ENCODE assay signal across 29 cellular contexts in genomic region chr2:185221-185620, GRCh38.
"Had no signal": no experiment of that assay in that cellular context is flagged by ENCODE, and none has a peak within 500 bp of the region (broad histone marks: within the 10 kb centered on the region; RNA-seq: fewer than 3 reads in every experiment).

No MANE protein-coding gene starts in this region.

- H3K4me3 Mint-ChIP-seq: activated CD4-positive, alpha-beta memory T cell treated with anti-CD3 and anti-CD28 coated beads, Interleukin-2, amount 10 ng/mL, durations not matched to agents 7 days and 5 days; activated naive CD4-positive, alpha-beta T cell treated with anti-CD3 and anti-CD28 coated beads, Interleukin-2, amount 10 ng/mL, durations not matched to agents 7 days and 5 days; activated naive CD8-positive, alpha-beta T cell treated with anti-CD3 and anti-CD28 coated beads, Interleukin-2, amount 50 U/mL, for 24 hours; activated T-cell treated with anti-CD3 and anti-CD28 coated beads, Interleukin-2, amount 50 U/mL, for 24 hours; effector memory CD8-positive, alpha-beta T cell; neural crest cell; WTC11 had no signal

- H3K4me1 ChIP-seq: body of pancreas, heart right ventricle, left lung, sigmoid colon had no signal

- DNase-seq: activated CD4-positive, alpha-beta memory T cell treated with anti-CD3 and anti-CD28 coated beads, Interleukin-2, amount 10 ng/mL, durations not matched to agents 7 days and 5 days; activated CD4-positive, alpha-beta T cell treated with anti-CD3 and anti-CD28 coated beads for 4 hours; activated effector memory CD4-positive, alpha-beta T cell treated with Interleukin-2 at 50 U/mL for 16 hours; activated naive CD4-positive, alpha-beta T cell treated with anti-CD3 and anti-CD28 coated beads, Interleukin-2, amount 10 ng/mL, durations not matched to agents 7 days and 5 days; activated naive CD8-positive, alpha-beta T cell treated with anti-CD3 and anti-CD28 coated beads, Interleukin-2, amount 50 U/mL, for 24 hours; activated T-cell treated with anti-CD3 and anti-CD28 coated beads, Interleukin-2, amount 50 U/mL, for 24 hours; body of pancreas; caudate nucleus; dorsolateral prefrontal cortex; effector memory CD8-positive, alpha-beta T cell; heart right ventricle; kidney; left lung; naive thymus-derived CD4-positive, alpha-beta T cell; occipital lobe; posterior cingulate gyrus; retina; sigmoid colon; stimulated activated CD4-positive, alpha-beta T cell treated with anti-CD3 and anti-CD28 coated beads, Interleukin-2, amount 100 ng/mL, for 48 hours; stimulated activated CD8-positive, alpha-beta memory T cell treated with anti-CD3 and anti-CD28 coated beads, Interleukin-4, amount 100 ng/mL, for 48 hours; stimulated activated naive CD4-positive, alpha-beta T cell; T-helper 1 cell; T-helper 9 cell; testis; trophoblast cell; uterus had no signal

- H3K4me1 Mint-ChIP-seq: activated CD4-positive, alpha-beta memory T cell treated with anti-CD3 and anti-CD28 coated beads, Interleukin-2, amount 10 ng/mL, durations not matched to agents 7 days and 5 days; activated naive CD4-positive, alpha-beta T cell treated with anti-CD3 and anti-CD28 coated beads, Interleukin-2, amount 10 ng/mL, durations not matched to agents 7 days and 5 days; neural crest cell; WTC11 had no signal

- H3K27me3 Mint-ChIP-seq: activated CD4-positive, alpha-beta memory T cell treated with anti-CD3 and anti-CD28 coated beads, Interleukin-2, amount 10 ng/mL, durations not matched to agents 7 days and 5 days; activated naive CD8-positive, alpha-beta T cell treated with anti-CD3 and anti-CD28 coated beads, Interleukin-2, amount 50 U/mL, for 24 hours; activated T-cell treated with anti-CD3 and anti-CD28 coated beads, Interleukin-2, amount 50 U/mL, for 24 hours; naive thymus-derived CD4-positive, alpha-beta T cell had no signal

- H3K9me3 ChIP-seq: body of pancreas, sigmoid colon, testis, uterus had no signal

- H3K36me3 ChIP-seq: heart right ventricle, left lung, sigmoid colon, uterus had no signal

- H3K27ac Mint-ChIP-seq: activated CD4-positive, alpha-beta memory T cell treated with anti-CD3 and anti-CD28 coated beads, Interleukin-2, amount 10 ng/mL, durations not matched to agents 7 days and 5 days; activated naive CD4-positive, alpha-beta T cell treated with anti-CD3 and anti-CD28 coated beads, Interleukin-2, amount 10 ng/mL, durations not matched to agents 7 days and 5 days; activated naive CD8-positive, alpha-beta T cell treated with anti-CD3 and anti-CD28 coated beads, Interleukin-2, amount 50 U/mL, for 24 hours; activated T-cell treated with anti-CD3 and anti-CD28 coated beads, Interleukin-2, amount 50 U/mL, for 24 hours; effector memory CD8-positive, alpha-beta T cell; WTC11 had no signal

- ATAC-seq: activated naive CD8-positive, alpha-beta T cell treated with anti-CD3 and anti-CD28 coated beads, Interleukin-2, amount 50 U/mL, for 24 hours; body of pancreas; effector memory CD8-positive, alpha-beta T cell; heart right ventricle; left lung; naive thymus-derived CD4-positive, alpha-beta T cell; WTC11 had no signal

- H3K27ac ChIP-seq: body of pancreas, dorsolateral prefrontal cortex, heart right ventricle, left lung, sigmoid colon had no signal

- H3K27me3 ChIP-seq: body of pancreas, left lung, sigmoid colon, testis, uterus had no signal

- H3K4me3 ChIP-seq: body of pancreas, dorsolateral prefrontal cortex, heart right ventricle, left lung, lung, sigmoid colon, testis, uterus had no signal
